In genomic region chr11:12249590-12250260, GRCh38 we compare ENCODE assay signal across 8 cellular contexts.
DNase-seq lines count a peak whose midpoint lies in the region; ATAC-seq and TF ChIP-seq lines count a peak whose summit lies in the region.

No MANE protein-coding gene starts in this region.

- peaks cover 29% of the 10 kb centered on the region for H3K36me3 Mint-ChIP-seq in activated CD4-positive, alpha-beta T cell treated with anti-CD3 and anti-CD28 coated beads, Interleukin-2, amount 10 ng/mL, durations not matched to agents 24 days and 14 days (ENCODE audit: low read depth)
- peaks cover 4% of the 10 kb centered on the region for H3K36me3 Mint-ChIP-seq in endothelial cell (ENCODE audit: low read depth, unreplicated experiment)

- no peaks in the 10 kb centered on the region for H3K27me3 Mint-ChIP-seq in activated CD4-positive, alpha-beta T cell treated with anti-CD3 and anti-CD28 coated beads, Interleukin-2, amount 10 ng/mL, durations not matched to agents 24 days and 14 days
- peaks cover 7% of the 10 kb centered on the region for H3K27me3 Mint-ChIP-seq in endothelial cell (ENCODE audit: unreplicated experiment)

- H3K4me1 Mint-ChIP-seq in activated CD4-positive, alpha-beta T cell treated with anti-CD3 and anti-CD28 coated beads, Interleukin-2, amount 10 ng/mL, durations not matched to agents 24 days and 14 days = no peaks in the 10 kb centered on the region
- H3K4me1 Mint-ChIP-seq in endothelial cell (ENCODE audit: unreplicated experiment) = peaks cover 22% of the 10 kb centered on the region

- DNase-seq in activated CD4-positive, alpha-beta T cell treated with anti-CD3 and anti-CD28 coated beads, Interleukin-2, amount 10 ng/mL, durations not matched to agents 24 days and 14 days = no peak
- no peak for DNase-seq in activated CD4-positive, alpha-beta T cell treated with anti-CD3 and anti-CD28 coated beads, Interleukin-2, amount 50 U/mL, for 1 hour
- DNase-seq in NCI-H748 treated with DMSO at 0.1 percent for 48 hours (lab: John Stamatoyannopoulos, UW) (peak; percentile 97), endothelial cell (ENCODE audit: low spot score) (no peak)

- H3K4me1 ChIP-seq in gastroesophageal sphincter = peaks cover 5 to 62% (median 17%) of the 10 kb centered on the region in 3 donors

- peaks cover 0 to 39% of the 10 kb centered on the region in 2 donors for H3K36me3 ChIP-seq in gastroesophageal sphincter

- no peak for TF ChIP-seq EP300 in gastroesophageal sphincter (IDR thresholded peaks at IDR 0.05)

- H3K27ac Mint-ChIP-seq in activated CD4-positive, alpha-beta T cell treated with anti-CD3 and anti-CD28 coated beads, Interleukin-2, amount 10 ng/mL, durations not matched to agents 24 days and 14 days = peak overlapping the region; percentile 43
- no peak overlapping the region for H3K27ac Mint-ChIP-seq in endothelial cell (ENCODE audit: unreplicated experiment)

- ATAC-seq in gastroesophageal sphincter (peak; percentile 35), HG02938 (IDR thresholded peaks at IDR 0.05; ENCODE audit: unreplicated experiment) (no peak), HG03521 (IDR thresholded peaks at IDR 0.05; ENCODE audit: unreplicated experiment) (no peak)
- no peak for ATAC-seq in activated CD4-positive, CD25-positive, alpha-beta regulatory T cell treated with anti-CD3 and anti-CD28 coated beads, Interleukin-2, amount 50 U/mL, for 24 hours

- TF ChIP-seq POLR2A in gastroesophageal sphincter (IDR thresholded peaks at IDR 0.05) = no peak

- peak overlapping the region in 3 of 4 donors; percentile 70 to 90 (median 75) for H3K27ac ChIP-seq in gastroesophageal sphincter

- H3K27me3 ChIP-seq in gastroesophageal sphincter = no peaks in the 10 kb centered on the region

- H3K4me3 Mint-ChIP-seq in activated CD4-positive, alpha-beta T cell treated with anti-CD3 and anti-CD28 coated beads, Interleukin-2, amount 10 ng/mL, durations not matched to agents 24 days and 14 days = no peak overlapping the region
- no peak overlapping the region for H3K4me3 Mint-ChIP-seq in endothelial cell (ENCODE audit: unreplicated experiment)

- WGBS in gastroesophageal sphincter (ENCODE audit: low coverage in 1 of 2), 2 donors = 60 to 74% methylated on average over 3 to 14 of the region's 20 CpGs

- H3K9me3 ChIP-seq in gastroesophageal sphincter = no peaks in the 10 kb centered on the region

- no peak overlapping the region for H3K4me3 ChIP-seq in gastroesophageal sphincter

- intact Hi-C loops in activated CD4-positive, alpha-beta T cell treated with anti-CD3 and anti-CD28 coated beads, Interleukin-2, amount 10 ng/mL, durations not matched to agents 24 days and 14 days (cut with micrococcal nuclease) = no loop called here

- TF ChIP-seq CTCF in gastroesophageal sphincter (IDR thresholded peaks at IDR 0.05) (no peak), endothelial cell (IDR thresholded peaks at IDR 0.05; ENCODE audit: unreplicated experiment) (no peak)

- H3K9me3 Mint-ChIP-seq in activated CD4-positive, alpha-beta T cell treated with anti-CD3 and anti-CD28 coated beads, Interleukin-2, amount 10 ng/mL, durations not matched to agents 24 days and 14 days = no peaks in the 10 kb centered on the region
- H3K9me3 Mint-ChIP-seq in endothelial cell (ENCODE audit: unreplicated experiment) = no peaks in the 10 kb centered on the region
